In genomic region chr7:137485818-137486217, GRCh38 we compare ENCODE assay signal across 26 cellular contexts.
"Had no signal": no experiment of that assay in that cellular context is flagged by ENCODE, and none has a peak within 500 bp of the region (broad histone marks: within the 10 kb centered on the region; RNA-seq: fewer than 3 reads in every experiment).

No MANE protein-coding gene starts in this region.

- H2AFZ ChIP-seq: parathyroid adenoma had no signal

- ATAC-seq: naive thymus-derived CD4-positive, alpha-beta T cell; natural killer cell; psoas muscle; right cardiac atrium; right lobe of liver; stimulated activated effector memory CD8-positive, alpha-beta T cell treated with anti-CD3 and anti-CD28 coated beads, Interleukin-12 subunit alpha, Interleukin-12 subunit beta, amount 100 ng/mL, for 72 hours; stimulated activated naive B cell treated with anti-CD40 and anti-IgM and Interleukin-4, amounts not matched to agents 10 μg/mL and 1 μg/mL and 100 μg/mL, for 72 hours had no signal

- H3K27ac ChIP-seq: ovary, parathyroid adenoma, psoas muscle, right lobe of liver, sigmoid colon, stomach, thoracic aorta, thyroid gland, tibial nerve, upper lobe of left lung, vagina had no signal

- H3K4me3 ChIP-seq: ovary, psoas muscle, right lobe of liver, sigmoid colon, stomach, thoracic aorta, thyroid gland, tibial nerve, upper lobe of left lung, vagina had no signal

- H3K27me3 ChIP-seq: ovary, right lobe of liver, sigmoid colon, stomach, thyroid gland, tibial nerve, upper lobe of left lung, vagina had no signal

- DNase-seq: naive thymus-derived CD4-positive, alpha-beta T cell; natural killer cell; occipital lobe; ovary; posterior cingulate gyrus; psoas muscle; right cardiac atrium; right lobe of liver; sigmoid colon; small intestine; stimulated activated CD4-positive, alpha-beta T cell treated with anti-CD3 and anti-CD28 coated beads, Interleukin-15, amount 100 ng/mL, for 24 hours; stimulated activated CD4-positive, alpha-beta T cell treated with anti-CD3 and anti-CD28 coated beads, Interleukin-2, amount 100 ng/mL, for 24 hours; stimulated activated CD4-positive, alpha-beta T cell treated with anti-CD3 and anti-CD28 coated beads, Interleukin-2, amount 100 ng/mL, for 48 hours; stimulated activated CD4-positive, alpha-beta T cell treated with anti-CD3 and anti-CD28 coated beads, Interleukin-4, amount 100 ng/mL, for 24 hours; stimulated activated naive B cell treated with anti-CD40 and anti-IgM and Interleukin-4, amounts not matched to agents 10 μg/mL and 1 μg/mL and 100 μg/mL, for 72 hours; stimulated activated naive CD4-positive, alpha-beta T cell treated with Interleukin-2 at 50 U/mL for 16 hours; stomach; thyroid gland; trophoblast cell; upper lobe of left lung had no signal

- H3K36me3 ChIP-seq: ovary, right lobe of liver, sigmoid colon, stomach, thoracic aorta, thyroid gland, tibial nerve, upper lobe of left lung, vagina had no signal

- H3K9ac ChIP-seq: parathyroid adenoma had no signal

- FAIRE-seq: small intestine, urothelium cell line had no signal

- H3K9me3 ChIP-seq: ovary, psoas muscle, right lobe of liver, sigmoid colon, stomach, thoracic aorta, thyroid gland, tibial nerve, upper lobe of left lung, vagina had no signal

- H3K79me2 ChIP-seq: parathyroid adenoma had no signal

- H3K4me1 ChIP-seq: parathyroid adenoma, psoas muscle, right lobe of liver, sigmoid colon, stomach, thyroid gland, tibial nerve, upper lobe of left lung, vagina had no signal
